ENCODE assay signal across 1 cellular context in genomic region chr10:117413928-117414618, GRCh38.
TF ChIP-seq lines count a peak whose summit lies in the region.

No MANE protein-coding gene starts in this region.

TF ChIP-seq in H1, 55 proteins besides CTCF, POLR2A, EP300 and RAD21 (continued from another document):
- TF ChIP-seq ATF3 (IDR thresholded peaks at IDR 0.05; ENCODE audit: insufficient read depth, low read depth, low read length) (no peak), MAX (IDR thresholded peaks at IDR 0.05) (no peak), KDM4A (IDR thresholded peaks at IDR 0.05; ENCODE audit: low read depth, low read length, severe bottlenecking) (no peak), BRCA1 (IDR thresholded peaks at IDR 0.05; ENCODE audit: low read depth, low read length) (no peak), CREB1 (IDR thresholded peaks at IDR 0.05) (no peak), E2F6 (IDR thresholded peaks at IDR 0.05) (no peak), RXRA (IDR thresholded peaks at IDR 0.05; ENCODE audit: insufficient read depth, low read depth, low read length) (no peak), EZH2 (IDR thresholded peaks at IDR 0.05; ENCODE audit: low read depth, low read length, severe bottlenecking) (no peak), BCL11A (IDR thresholded peaks at IDR 0.05; ENCODE audit: low read depth in 2 of 2, low read length in 2 of 2) (no peak), SRF (IDR thresholded peaks at IDR 0.05; ENCODE audit: low read depth, low read length) (no peak), GABPA (IDR thresholded peaks at IDR 0.05; ENCODE audit: borderline replicate concordance, insufficient read depth, low read length) (no peak), KDM5A (IDR thresholded peaks at IDR 0.05; ENCODE audit: low read length) (no peak), POU5F1 (IDR thresholded peaks at IDR 0.05; ENCODE audit: low read depth, low read length) (no peak)
